8 cellular contexts compared by ENCODE assay signal in the genomic region with DNA sequence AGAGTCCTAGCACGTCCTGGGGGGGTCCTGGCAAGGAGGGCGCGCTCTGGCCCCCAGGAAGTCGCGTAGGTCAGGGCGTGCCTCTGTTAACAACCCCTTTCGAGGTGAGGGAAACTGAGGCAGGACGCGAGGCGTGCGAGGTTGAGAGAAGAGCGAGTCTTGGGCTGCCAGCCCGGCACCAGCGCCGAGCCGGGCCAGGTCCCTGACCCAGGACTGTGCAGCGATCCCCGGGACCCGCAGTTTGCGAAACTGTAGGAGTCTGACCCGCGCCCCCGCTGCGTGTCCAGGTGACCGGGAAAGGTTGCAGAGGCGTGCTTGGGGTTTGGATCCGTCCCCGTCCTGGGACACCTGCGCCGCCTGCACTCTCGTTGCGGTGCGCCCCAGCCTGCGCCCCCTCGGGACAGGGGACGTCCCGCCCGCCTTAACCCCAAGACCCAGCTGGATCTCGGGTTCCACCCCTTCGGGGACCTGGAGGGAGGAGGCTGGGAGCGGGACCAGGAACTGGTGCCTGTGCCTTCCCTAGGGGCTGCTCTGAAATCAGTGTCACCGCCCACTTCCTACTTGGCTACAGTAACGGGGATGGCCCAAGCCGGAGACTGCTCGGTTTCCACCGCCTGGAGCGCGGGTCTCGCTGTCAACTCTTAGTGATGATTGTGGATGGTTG. TPM values are rescaled to one million over a fixed set of nuclear protein-coding genes. Genes with fewer than 3 reads are reported as not detected.
DNase-seq lines count a peak whose midpoint lies in the region; ATAC-seq and TF ChIP-seq lines count a peak whose summit lies in the region.

No MANE protein-coding gene starts in this region.

- intact Hi-C loops in breast epithelium (cut with DNase I; ENCODE audit: low total_unique reads): no loop called here

- H3K27ac ChIP-seq in breast epithelium: peak overlapping the region; percentile 75 to 92

- peak; percentile 66 for ATAC-seq in GM21381 (IDR thresholded peaks at IDR 0.05; ENCODE audit: unreplicated experiment)
- ATAC-seq in T-helper 17 cell: peak; percentile 68
- ATAC-seq in HG02870 (IDR thresholded peaks at IDR 0.05; ENCODE audit: unreplicated experiment): no peak

- H3K27me3 Mint-ChIP-seq in T-helper 17 cell: no peaks in the 10 kb centered on the region
- H3K27me3 Mint-ChIP-seq in immature natural killer cell (ENCODE audit: low read depth in 3 of 3): peaks cover 5 to 20% (median 9%) of the 10 kb centered on the region in 3 donors

- DNase-seq in COLO668 (lab: John Stamatoyannopoulos, UW; ENCODE audit: unreplicated experiment): peak; percentile 61
- no peak for DNase-seq in Jurkat, Clone E6-1 (ENCODE audit: low read depth, low spot score)
- DNase-seq in T-helper 17 cell: peak; percentile 18 to 22 (median 19)
- peak; percentile 26 to 57 for DNase-seq in breast epithelium (ENCODE audit: low spot score in 2 of 2)
- DNase-seq in immature natural killer cell: peak; percentile 22 to 37 (median 24)

- H3K9me3 ChIP-seq in T-helper 17 cell (ENCODE audit: control insufficient read depth, low read length, poor library complexity, severe bottlenecking): no peaks in the 10 kb centered on the region
- no peaks in the 10 kb centered on the region for H3K9me3 ChIP-seq in breast epithelium
- H3K9me3 ChIP-seq in skeletal muscle satellite cell (replicated peaks; ENCODE audit: low read length): no peaks in the 10 kb centered on the region

- H3K36me3 Mint-ChIP-seq in T-helper 17 cell (ENCODE audit: low read depth): peaks cover 7% of the 10 kb centered on the region
- no peaks in the 10 kb centered on the region for H3K36me3 Mint-ChIP-seq in immature natural killer cell

- TF ChIP-seq POLR2A in breast epithelium (IDR thresholded peaks at IDR 0.05): no peak

- no peaks in the 10 kb centered on the region for H3K27me3 ChIP-seq in breast epithelium
- peaks cover 4% of the 10 kb centered on the region for H3K27me3 ChIP-seq in skeletal muscle satellite cell (ENCODE audit: control insufficient read depth, insufficient read depth, low read length)

- H3K9me3 Mint-ChIP-seq in immature natural killer cell: peaks cover 0 to 3% (median 0%) of the 10 kb centered on the region in 6 donors

- TF ChIP-seq CTCF in breast epithelium (IDR thresholded peaks at IDR 0.05): no peak

- H3K4me1 ChIP-seq in breast epithelium (peaks cover 0 to 5% of the 10 kb centered on the region in 2 donors), skeletal muscle satellite cell (ENCODE audit: control insufficient read depth, insufficient read depth, low read length) (peaks cover 50% of the 10 kb centered on the region)

- peak overlapping the region; percentile 99 for H3K4me2 ChIP-seq in skeletal muscle satellite cell (ENCODE audit: low read length)

- peak overlapping the region; percentile 80 for H3K4me3 ChIP-seq in Jurkat, Clone E6-1 (ENCODE audit: low read length)
- H3K4me3 ChIP-seq in breast epithelium (peak overlapping the region; percentile 84 to 89 (median 84)), skeletal muscle satellite cell (ENCODE audit: low read length) (peak overlapping the region; percentile 90)

- H3K36me3 ChIP-seq in breast epithelium (no peaks in the 10 kb centered on the region), skeletal muscle satellite cell (ENCODE audit: insufficient read depth, low read length) (no peaks in the 10 kb centered on the region)

- peaks cover 24% of the 10 kb centered on the region for H3K4me1 Mint-ChIP-seq in T-helper 17 cell
- H3K4me1 Mint-ChIP-seq in immature natural killer cell: peaks cover 30 to 32% of the 10 kb centered on the region in 2 donors

- peak overlapping the region; percentile 81 for H3K9ac ChIP-seq in skeletal muscle satellite cell (ENCODE audit: low read depth, low read length)

- peak overlapping the region; percentile 81 for H3K27ac Mint-ChIP-seq in T-helper 17 cell
- H3K27ac Mint-ChIP-seq in immature natural killer cell: peak overlapping the region; percentile 56 to 75 (median 70)

- H3K4me3 Mint-ChIP-seq in T-helper 17 cell (peak overlapping the region; percentile 96), immature natural killer cell (peak overlapping the region; percentile 77 to 94 (median 90))

RNA-seq across cellular contexts. Expression of gene DISC1, which starts 0.5 kb away (rescaled TPM):
- 4.1 TPM for polyA plus RNA-seq in Jurkat, Clone E6-1 (2012; ENCODE audit: insufficient read depth, insufficient read length)
- total RNA-seq in T-helper 17 cell (10 to 100 TPM; 16.2 to 17.4 TPM), breast epithelium (10 to 100 TPM; 12.1 to 18.9 (median 12.4) TPM)
- 1 to 10 TPM in 2 of 3 donors, not detected in 1; 1.1 to 1.3 TPM for polyA plus RNA-seq in immature natural killer cell
- total RNA-seq in skeletal muscle satellite cell (2012; rRNA removed): 2.0 and 2.5 TPM in 2 replicates
